Comparison of ENCODE assay signal across 18 cellular contexts in the genomic region with DNA sequence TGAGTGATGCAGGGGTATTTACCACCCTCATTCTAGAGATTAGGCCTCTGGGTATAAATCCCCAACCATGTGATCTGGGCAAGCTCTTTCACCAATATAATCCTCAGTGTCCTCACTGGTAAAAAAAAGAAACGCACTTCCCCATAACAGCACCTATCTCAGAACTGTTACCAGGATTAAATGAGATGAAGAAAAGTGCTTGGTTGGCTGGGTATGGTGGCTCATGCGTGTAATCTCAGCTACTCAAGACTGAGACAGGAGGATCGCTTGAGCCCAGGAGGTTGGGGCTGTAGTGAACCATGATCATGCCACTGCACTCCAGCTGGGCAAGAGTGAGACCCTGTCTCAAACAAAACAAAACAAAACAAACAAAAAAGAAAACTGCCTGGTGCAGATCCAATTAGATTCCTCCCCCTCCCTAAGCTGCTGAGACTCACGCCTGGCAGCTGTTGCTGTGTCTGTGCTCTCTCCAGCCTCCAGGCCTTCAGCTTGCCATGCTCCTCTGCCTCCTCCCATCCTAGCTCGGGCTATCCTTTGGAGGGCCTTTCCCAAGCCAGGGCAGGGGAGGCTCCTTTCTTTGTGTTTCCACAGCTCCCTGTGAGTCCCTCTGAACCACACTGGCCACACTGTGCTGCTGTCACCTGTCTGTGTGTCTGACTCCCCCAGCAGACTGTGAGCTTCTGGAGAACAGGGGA. TPM values are rescaled to one million over a fixed set of nuclear protein-coding genes. Genes with fewer than 3 reads are reported as not detected.
"Had no signal": no experiment of that assay in that cellular context is flagged by ENCODE, and none has a peak within 500 bp of the region (broad histone marks: within the 10 kb centered on the region; RNA-seq: fewer than 3 reads in every experiment).

No MANE protein-coding gene starts in this region.

- DNase-seq: activated CD4-positive, alpha-beta T cell treated with anti-CD3 and anti-CD28 coated beads for 1 hour; central memory CD4-positive, alpha-beta T cell; cortex of kidney; effector memory CD4-positive, alpha-beta T cell; heart left ventricle; lower lobe of right lung; psoas muscle; right lobe of liver; T-helper 9 cell; upper lobe of right lung had no signal

- H3K9me3 Mint-ChIP-seq: activated T-cell treated with anti-CD3 and anti-CD28 coated beads, Interleukin-2, amount 50 U/mL, for 24 hours; stimulated activated naive CD8-positive, alpha-beta T cell treated with anti-CD3 and anti-CD28 coated beads, Interleukin-15, Interleukin-2, amounts not matched to agents 100 ng/mL and 50 ng/mL, for 24 hours had no signal

- H3K27ac Mint-ChIP-seq: activated CD8-positive, alpha-beta memory T cell treated with anti-CD3 and anti-CD28 coated beads, Interleukin-2, amount 10 ng/mL, durations not matched to agents 7 days and 5 days; activated T-cell treated with anti-CD3 and anti-CD28 coated beads, Interleukin-2, amount 50 U/mL, for 24 hours; stimulated activated naive CD8-positive, alpha-beta T cell treated with anti-CD3 and anti-CD28 coated beads, Interleukin-15, Interleukin-2, amounts not matched to agents 100 ng/mL and 50 ng/mL, for 24 hours had no signal

- H3K27me3 Mint-ChIP-seq: activated CD8-positive, alpha-beta memory T cell treated with anti-CD3 and anti-CD28 coated beads, Interleukin-2, amount 10 ng/mL, durations not matched to agents 7 days and 5 days; activated T-cell treated with anti-CD3 and anti-CD28 coated beads, Interleukin-2, amount 50 U/mL, for 24 hours; stimulated activated naive CD8-positive, alpha-beta T cell treated with anti-CD3 and anti-CD28 coated beads, Interleukin-15, Interleukin-2, amounts not matched to agents 100 ng/mL and 50 ng/mL, for 24 hours had no signal

- H3K4me1 ChIP-seq: body of pancreas, heart left ventricle, lower lobe of right lung, psoas muscle, right lobe of liver, upper lobe of right lung had no signal

- H3K4me3 Mint-ChIP-seq: activated CD8-positive, alpha-beta memory T cell treated with anti-CD3 and anti-CD28 coated beads, Interleukin-2, amount 10 ng/mL, durations not matched to agents 7 days and 5 days; activated T-cell treated with anti-CD3 and anti-CD28 coated beads, Interleukin-2, amount 50 U/mL, for 24 hours; stimulated activated naive CD8-positive, alpha-beta T cell treated with anti-CD3 and anti-CD28 coated beads, Interleukin-15, Interleukin-2, amounts not matched to agents 100 ng/mL and 50 ng/mL, for 24 hours had no signal

- ATAC-seq: body of pancreas had no signal

- H3K9me3 ChIP-seq: body of pancreas, heart left ventricle, lower lobe of right lung, psoas muscle, right lobe of liver, upper lobe of right lung had no signal

- H3K4me3 ChIP-seq: body of pancreas, heart left ventricle, lower lobe of right lung, psoas muscle, right lobe of liver, smooth muscle cell, upper lobe of right lung had no signal

- H3K27me3 ChIP-seq: body of pancreas, heart left ventricle, right lobe of liver, upper lobe of right lung had no signal

- H3K4me1 Mint-ChIP-seq: activated CD8-positive, alpha-beta memory T cell treated with anti-CD3 and anti-CD28 coated beads, Interleukin-2, amount 10 ng/mL, durations not matched to agents 7 days and 5 days had no signal

- H3K4me2 ChIP-seq: smooth muscle cell had no signal

- H3K27ac ChIP-seq: body of pancreas, heart left ventricle, lower lobe of right lung, psoas muscle, right lobe of liver, upper lobe of right lung had no signal

- H3K36me3 ChIP-seq: right lobe of liver, upper lobe of right lung had no signal

RNA-seq across cellular contexts. Expression of gene CDCP2, which starts 28.0 kb away (rescaled TPM):
- total RNA-seq: body of pancreas, left cardiac atrium, lower lobe of right lung, osteocyte, psoas muscle, right lobe of liver, smooth muscle cell, temporal lobe had no signal
